1 cellular context compared by ENCODE assay signal in the genomic region with DNA sequence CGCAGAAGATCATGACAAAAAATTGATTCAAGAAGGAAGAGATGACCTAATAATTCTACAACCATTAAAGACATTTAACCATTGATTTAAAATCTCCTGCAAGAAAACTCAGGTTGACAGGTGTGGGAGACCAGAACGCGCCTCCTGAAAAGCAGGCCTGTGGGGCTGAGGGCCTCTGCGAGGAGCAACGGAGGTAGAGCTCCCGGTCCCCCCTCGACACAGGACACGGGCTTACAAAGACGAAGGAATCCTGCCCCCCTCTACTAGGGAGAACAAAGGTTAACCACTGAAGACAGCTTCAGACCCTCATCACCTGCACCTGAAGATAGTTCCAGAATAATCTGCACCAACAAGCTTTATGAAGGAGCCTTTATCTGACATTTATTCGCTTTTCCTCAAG.
TF ChIP-seq lines count a peak whose summit lies in the region.

No MANE protein-coding gene starts in this region.

TF ChIP-seq in WTC11, 78 proteins besides CTCF, POLR2A, EP300 and RAD21 (continued from another document):
- TF ChIP-seq MXD4 (CRISPR knock-in tag; IDR thresholded peaks at IDR 0.05; ENCODE audit: borderline replicate concordance) (no peak), ZNF317 (CRISPR knock-in tag; IDR thresholded peaks at IDR 0.05; ENCODE audit: borderline replicate concordance, low read depth) (no peak), TCF7 (CRISPR knock-in tag; IDR thresholded peaks at IDR 0.05; ENCODE audit: low read depth) (no peak)
